8 cellular contexts compared by ENCODE assay signal in the genomic region with DNA sequence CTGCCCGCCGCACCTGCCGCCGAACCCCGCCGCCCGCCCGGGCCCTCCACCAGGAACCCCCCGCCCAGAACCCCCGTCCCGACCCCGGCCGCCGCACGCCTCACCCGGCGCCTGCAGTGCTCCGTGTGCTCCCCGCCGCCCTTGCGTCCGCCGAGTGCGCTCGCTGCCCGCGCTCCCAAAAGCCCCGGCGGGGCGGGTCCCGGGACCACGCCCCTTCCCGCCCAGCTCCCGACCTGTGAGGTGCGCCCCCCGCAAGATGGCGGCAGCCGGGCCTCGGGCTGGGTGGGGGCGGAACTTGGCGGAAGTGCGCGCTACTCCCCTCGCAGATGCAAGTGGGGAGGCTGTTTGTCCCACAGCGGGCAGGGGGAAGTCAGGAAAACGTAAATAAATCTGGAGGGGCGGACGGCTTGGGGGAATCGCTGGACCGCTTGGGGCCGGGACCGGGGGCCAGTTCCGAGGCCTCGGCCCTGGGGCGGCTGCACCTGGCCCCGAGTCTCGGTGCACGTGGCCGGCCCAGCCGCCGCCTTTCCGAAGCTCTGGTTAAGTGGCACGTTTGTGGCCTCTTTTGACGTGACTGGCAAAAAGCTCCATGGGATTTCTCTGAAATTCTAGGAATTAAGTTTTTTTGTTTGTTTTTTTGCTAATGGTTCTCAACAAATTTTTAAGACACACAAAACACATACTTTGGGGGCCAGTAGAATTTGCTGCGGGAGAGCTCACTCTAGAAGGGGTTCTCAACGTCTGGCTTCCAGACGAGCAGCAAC. TPM values are rescaled to one million over a fixed set of nuclear protein-coding genes. Genes with fewer than 3 reads are reported as not detected.
A peak's percentile ranks its signal among the peaks of the same experiment; 100 is the strongest.
DNase-seq lines count a peak whose midpoint lies in the region; ATAC-seq and TF ChIP-seq lines count a peak whose summit lies in the region.

Gene EZR (minus strand): TSS at position 156 of the 764 bp plus-strand sequence. CDS start 1,275 bp downstream, outside the sequence.

- H3K4me1 ChIP-seq in A673 (ENCODE audit: insufficient read depth, low read length, poor library complexity, severe bottlenecking) = peaks cover 27% of the 10 kb centered on the region
- peaks cover 6 to 25% (median 18%) of the 10 kb centered on the region in 4 donors for H3K4me1 ChIP-seq in liver (ENCODE audit: control insufficient read depth in 4 of 4, insufficient read depth in 4 of 4, low read length in 3 of 4)

- H3K4me1 Mint-ChIP-seq in activated CD4-positive, alpha-beta T cell treated with anti-CD3 and anti-CD28 coated beads, Interleukin-2, amount 10 ng/mL, durations not matched to agents 24 days and 14 days = peaks cover 31% of the 10 kb centered on the region

- H3K9me3 ChIP-seq in A673 (ENCODE audit: low read depth, low read length, poor library complexity, severe bottlenecking) (no peaks in the 10 kb centered on the region), liver (ENCODE audit: control insufficient read depth in 4 of 4, low read length in 3 of 4) (no peaks in the 10 kb centered on the region)

- peak within 1 kb of the TSS; percentile 21 to 43 for H3K9ac ChIP-seq in liver (ENCODE audit: low read depth in 1 of 2, low read length in 2 of 2)

- no TSS peak for BruUV-seq in A673 (replicated peaks; lab: Mats Ljungman, UMichigan)

- peak within 1 kb of the TSS; percentile 86 for H3K27ac ChIP-seq in A673 (ENCODE audit: low read depth, low read length, poor library complexity, severe bottlenecking)
- peak within 1 kb of the TSS; percentile 90 to 94 for H3K27ac ChIP-seq in liver (ENCODE audit: low read depth in 1 of 2, low read length in 2 of 2)

- peak; percentile 88 for DNase-seq in A673 (ENCODE audit: low spot score)
- peak; percentile 33 for DNase-seq in NCI-H510A treated with DMSO at 0.1 percent for 48 hours (lab: John Stamatoyannopoulos, UW)
- DNase-seq in activated CD4-positive, alpha-beta T cell treated with anti-CD3 and anti-CD28 coated beads, Interleukin-2, amount 10 ng/mL, durations not matched to agents 24 days and 14 days = peak; percentile 93
- peak; percentile 72 for DNase-seq in dermis blood vessel endothelial cell
- peak; percentile 73 to 81 for DNase-seq in stimulated activated CD4-positive, alpha-beta T cell treated with anti-CD3 and anti-CD28 coated beads, Interleukin-4, amount 100 ng/mL, for 48 hours (ENCODE audit: low read depth in 2 of 2)

- peak within 1 kb of the TSS; percentile 88 for H3K4me3 Mint-ChIP-seq in activated CD4-positive, alpha-beta T cell treated with anti-CD3 and anti-CD28 coated beads, Interleukin-2, amount 10 ng/mL, durations not matched to agents 24 days and 14 days

- H3K27me3 Mint-ChIP-seq in activated CD4-positive, alpha-beta T cell treated with anti-CD3 and anti-CD28 coated beads, Interleukin-2, amount 10 ng/mL, durations not matched to agents 24 days and 14 days = no peaks in the 10 kb centered on the region

- POLR2A ChIA-PET in A673 (lab: Charles Lee; ENCODE audit: low non-redundant PET) = interaction anchor here (0.6 kb wide), 2 partner anchors 100 to 140 kb away, joined by 4 to 5 read pairs; no protein-coding TSS in a partner anchor

- peaks cover 33% of the 10 kb centered on the region for H3K36me3 Mint-ChIP-seq in activated CD4-positive, alpha-beta T cell treated with anti-CD3 and anti-CD28 coated beads, Interleukin-2, amount 10 ng/mL, durations not matched to agents 24 days and 14 days (ENCODE audit: low read depth)

- peak within 1 kb of the TSS; percentile 92 for H3K27ac Mint-ChIP-seq in activated CD4-positive, alpha-beta T cell treated with anti-CD3 and anti-CD28 coated beads, Interleukin-2, amount 10 ng/mL, durations not matched to agents 24 days and 14 days

- no peak for TF ChIP-seq CTCF in A673 (conservative IDR thresholded peaks at IDR 0.05; ENCODE audit: low read depth, low read length)
- no peak for TF ChIP-seq CTCF in liver (IDR thresholded peaks at IDR 0.05; ENCODE audit: low read depth, low read length, missing input control)

- intact Hi-C loops in A673 (cut with micrococcal nuclease; ENCODE audit: unreplicated experiment) = loop anchor here (2.0 kb wide), 1 partner anchor 49 kb away; no protein-coding TSS in a partner anchor
- intact Hi-C loops in activated CD4-positive, alpha-beta T cell treated with anti-CD3 and anti-CD28 coated beads, Interleukin-2, amount 10 ng/mL, durations not matched to agents 24 days and 14 days (cut with micrococcal nuclease) = loop anchor here (2.0 kb wide), 1 partner anchor 167 kb away; no protein-coding TSS in a partner anchor

- no peaks in the 10 kb centered on the region for H3K27me3 ChIP-seq in A673 (replicated peaks; ENCODE audit: insufficient read depth, low read depth, low read length, poor library complexity)
- no peaks in the 10 kb centered on the region for H3K27me3 ChIP-seq in liver (ENCODE audit: control insufficient read depth in 4 of 4, insufficient read depth in 4 of 4, low read length in 3 of 4)

- ATAC-seq in GM18517 (IDR thresholded peaks at IDR 0.05; ENCODE audit: unreplicated experiment) (peak; percentile 30), HG03064 (IDR thresholded peaks at IDR 0.05; ENCODE audit: low read depth, unreplicated experiment) (peak; percentile 47)

- peaks cover 12% of the 10 kb centered on the region for H3K36me3 ChIP-seq in A673 (ENCODE audit: insufficient read depth, low read length, poor library complexity, severe bottlenecking)
- H3K36me3 ChIP-seq in liver (ENCODE audit: control insufficient read depth in 4 of 4, insufficient read depth in 3 of 4, low read depth in 1 of 4, low read length in 3 of 4) = no peaks in the 10 kb centered on the region

- TF ChIP-seq RAD21 in liver (IDR thresholded peaks at IDR 0.05) = peak in 1 of 2 donors; percentile 24

- CTCF ChIA-PET in A673 (lab: Charles Lee) = interaction anchor here (0.6 kb wide), 1 partner anchor 180 kb away, joined by 4 read pairs; the partner anchor contains the start of gene RSPH3

- WGBS in liver = 13% methylated on average over 67 of the region's 67 CpGs

- H3K4me3 ChIP-seq in A673 (ENCODE audit: low read depth, low read length, poor library complexity, severe bottlenecking) = peak within 1 kb of the TSS; percentile 89
- H3K4me3 ChIP-seq in liver (ENCODE audit: low read depth in 1 of 3, low read length in 3 of 3) = peak within 1 kb of the TSS; percentile 51 to 76 (median 58)

- H3K9me3 Mint-ChIP-seq in activated CD4-positive, alpha-beta T cell treated with anti-CD3 and anti-CD28 coated beads, Interleukin-2, amount 10 ng/mL, durations not matched to agents 24 days and 14 days = no peaks in the 10 kb centered on the region

TF ChIP-seq in liver, 16 proteins besides CTCF, POLR2A, EP300 and RAD21:
- peak; percentile 94 for TF ChIP-seq YY1 (IDR thresholded peaks at IDR 0.05)
- TF ChIP-seq SP1 (IDR thresholded peaks at IDR 0.05) = no peak
- no peak for TF ChIP-seq JUND (IDR thresholded peaks at IDR 0.05)
- TF ChIP-seq GABPA (IDR thresholded peaks at IDR 0.05 in 1 of 2, conservative IDR thresholded peaks at IDR 0.05 in 1 of 2) = no peak
- TF ChIP-seq HNF4A (conservative IDR thresholded peaks at IDR 0.05) = no peak
- TF ChIP-seq REST (IDR thresholded peaks at IDR 0.05) = peak; percentile 25
- no peak for TF ChIP-seq HNF4G (IDR thresholded peaks at IDR 0.05)
- TF ChIP-seq EGR1 (IDR thresholded peaks at IDR 0.05; ENCODE audit: low read depth in 2 of 2) = no peak
- no peak for TF ChIP-seq FOXA1 (IDR thresholded peaks at IDR 0.05)
- TF ChIP-seq ZBTB33 (IDR thresholded peaks at IDR 0.05) = no peak
TF ChIP-seq in liver: peak in this region for 2.

RNA-seq across cellular contexts. Expression of gene EZR, which starts in this region (rescaled TPM):
- total RNA-seq in A673 (2021) = 144 and 146 TPM in 2 replicates
- 204 and 215 TPM in 2 replicates for total RNA-seq in activated CD4-positive, alpha-beta T cell treated with anti-CD3 and anti-CD28 coated beads, Interleukin-2, amount 10 ng/mL, durations not matched to agents 24 days and 14 days
- total RNA-seq in dermis blood vessel endothelial cell = 90.7 and 105 TPM in 2 replicates
- total RNA-seq in liver = 10 to 100 TPM; 22.4 to 28.5 TPM
- 10 to 100 TPM; 22.0 to 35.4 TPM for polyA plus RNA-seq in liver

Comparison
In these comparisons a context has a peak if more than half of its experiments do, and no peak if none do; other contexts are left out.
1. Peak in every context shown above with its lines: DNase-seq, ATAC-seq, H3K4me3 ChIP-seq and H3K27ac ChIP-seq.
2. DNase-seq: peak in every context shown above with its lines; median percentile 93 in activated CD4-positive, alpha-beta T cell treated with anti-CD3 and anti-CD28 coated beads, Interleukin-2, amount 10 ng/mL, durations not matched to agents 24 days and 14 days; 88 in A673; 77 in stimulated activated CD4-positive, alpha-beta T cell treated with anti-CD3 and anti-CD28 coated beads, Interleukin-4, amount 100 ng/mL, for 48 hours; 72 in dermis blood vessel endothelial cell; 33 in NCI-H510A treated with DMSO at 0.1 percent for 48 hours.